ENCODE assay signal across 27 cellular contexts in genomic region chr5:61906820-61907219, GRCh38.
"Had no signal": no experiment of that assay in that cellular context is flagged by ENCODE, and none has a peak within 500 bp of the region (broad histone marks: within the 10 kb centered on the region; RNA-seq: fewer than 3 reads in every experiment).

No MANE protein-coding gene starts in this region.

- ATAC-seq: activated naive CD4-positive, alpha-beta T cell treated with anti-CD3 and anti-CD28 coated beads, Interleukin-2, amount 50 U/mL, for 72 hours; activated T-cell treated with anti-CD3 and anti-CD28 coated beads, Interleukin-2, amount 50 U/mL, for 4 hours had no signal

- DNase-seq: activated B cell treated with CpG ODN at 0.5 μM for 24 hours; activated CD4-positive, alpha-beta memory T cell treated with anti-CD3 and anti-CD28 coated beads, Interleukin-2, amount 10 ng/mL, durations not matched to agents 7 days and 5 days; activated CD4-positive, alpha-beta T cell treated with anti-CD3 and anti-CD28 coated beads for 4 hours; activated CD4-positive, CD25-positive, alpha-beta regulatory T cell treated with anti-CD3 and anti-CD28 coated beads, Interleukin-2, amount 50 U/mL, for 72 hours; activated gamma-delta T cell treated with Interleukin-2 at 50 U/mL for 16 hours; activated naive CD4-positive, alpha-beta T cell treated with anti-CD3 and anti-CD28 coated beads for 36 hours; activated T-cell treated with anti-CD3 and anti-CD28 coated beads, Interleukin-2, amount 50 U/mL, for 4 hours; adrenal gland; caudate nucleus; cerebellar nuclear complex; NCI-H1105; NCI-H1417 treated with DMSO at 0.1 percent for 48 hours; NCI-H187 treated with DMSO at 0.1 percent for 48 hours; NCI-H2081; NCI-H345; NCI-H524 treated with DMSO at 0.1 percent for 48 hours; NK-92 treated with Interleukin-12 subunit alpha and Interleukin-12 subunit beta, amount 100 ng/mL, for 24 hours; OCI-M1; Right ventricle myocardium superior; SW 1271; T-helper 1 cell; T-helper 2 cell; T-helper 9 cell had no signal

- H3K4me1 Mint-ChIP-seq: activated B cell treated with CpG ODN at 0.5 μM for 24 hours; activated CD4-positive, alpha-beta memory T cell treated with anti-CD3 and anti-CD28 coated beads, Interleukin-2, amount 10 ng/mL, durations not matched to agents 7 days and 5 days; brain had no signal

- H3K27me3 Mint-ChIP-seq: activated B cell treated with CpG ODN at 0.5 μM for 24 hours; activated CD4-positive, alpha-beta memory T cell treated with anti-CD3 and anti-CD28 coated beads, Interleukin-2, amount 10 ng/mL, durations not matched to agents 7 days and 5 days had no signal

- H3K36me3 ChIP-seq: adrenal gland had no signal

- H3K27ac Mint-ChIP-seq: activated B cell treated with CpG ODN at 0.5 μM for 24 hours; activated CD4-positive, alpha-beta memory T cell treated with anti-CD3 and anti-CD28 coated beads, Interleukin-2, amount 10 ng/mL, durations not matched to agents 7 days and 5 days; activated naive CD4-positive, alpha-beta T cell treated with anti-CD3 and anti-CD28 coated beads for 36 hours; activated naive CD4-positive, alpha-beta T cell treated with anti-CD3 and anti-CD28 coated beads, Interleukin-2, amount 50 U/mL, for 72 hours; activated T-helper 1 cell treated with anti-CD3 and anti-CD28 coated beads, Interleukin-12 subunit alpha, Interleukin-12 subunit beta, Interleukin-2, Interleukin-4 antibody, amounts not matched to agents 30 ng/mL and 10 ng/mL and 1 ng/mL, durations not matched to agents 14 hours and 24 hours and 36 hours; brain had no signal

- H3K4me3 ChIP-seq: adrenal gland had no signal

- H3K4me3 Mint-ChIP-seq: activated B cell treated with CpG ODN at 0.5 μM for 24 hours; activated CD4-positive, alpha-beta memory T cell treated with anti-CD3 and anti-CD28 coated beads, Interleukin-2, amount 10 ng/mL, durations not matched to agents 7 days and 5 days; activated naive CD4-positive, alpha-beta T cell treated with anti-CD3 and anti-CD28 coated beads for 36 hours; activated T-cell treated with anti-CD3 and anti-CD28 coated beads, Interleukin-2, amount 50 U/mL, for 4 hours; activated T-helper 1 cell treated with anti-CD3 and anti-CD28 coated beads, Interleukin-12 subunit alpha, Interleukin-12 subunit beta, Interleukin-2, Interleukin-4 antibody, amounts not matched to agents 30 ng/mL and 10 ng/mL and 1 ng/mL, durations not matched to agents 14 hours and 24 hours and 36 hours; brain had no signal

- H3K27me3 ChIP-seq: adrenal gland had no signal

- H3K27ac ChIP-seq: adrenal gland, VCaP had no signal

- H3K4me1 ChIP-seq: adrenal gland had no signal

- H3K36me3 Mint-ChIP-seq: activated naive CD4-positive, alpha-beta T cell treated with anti-CD3 and anti-CD28 coated beads, Interleukin-2, amount 50 U/mL, for 72 hours; brain had no signal

- H3K9me3 ChIP-seq: adrenal gland had no signal

- H3K9me3 Mint-ChIP-seq: activated CD4-positive, alpha-beta memory T cell treated with anti-CD3 and anti-CD28 coated beads, Interleukin-2, amount 10 ng/mL, durations not matched to agents 7 days and 5 days; activated naive CD4-positive, alpha-beta T cell treated with anti-CD3 and anti-CD28 coated beads for 36 hours; activated T-cell treated with anti-CD3 and anti-CD28 coated beads, Interleukin-2, amount 50 U/mL, for 4 hours; activated T-helper 1 cell treated with anti-CD3 and anti-CD28 coated beads, Interleukin-12 subunit alpha, Interleukin-12 subunit beta, Interleukin-2, Interleukin-4 antibody, amounts not matched to agents 30 ng/mL and 10 ng/mL and 1 ng/mL, durations not matched to agents 14 hours and 24 hours and 36 hours had no signal
